ENCODE assay signal across 9 cellular contexts in the genomic region with DNA sequence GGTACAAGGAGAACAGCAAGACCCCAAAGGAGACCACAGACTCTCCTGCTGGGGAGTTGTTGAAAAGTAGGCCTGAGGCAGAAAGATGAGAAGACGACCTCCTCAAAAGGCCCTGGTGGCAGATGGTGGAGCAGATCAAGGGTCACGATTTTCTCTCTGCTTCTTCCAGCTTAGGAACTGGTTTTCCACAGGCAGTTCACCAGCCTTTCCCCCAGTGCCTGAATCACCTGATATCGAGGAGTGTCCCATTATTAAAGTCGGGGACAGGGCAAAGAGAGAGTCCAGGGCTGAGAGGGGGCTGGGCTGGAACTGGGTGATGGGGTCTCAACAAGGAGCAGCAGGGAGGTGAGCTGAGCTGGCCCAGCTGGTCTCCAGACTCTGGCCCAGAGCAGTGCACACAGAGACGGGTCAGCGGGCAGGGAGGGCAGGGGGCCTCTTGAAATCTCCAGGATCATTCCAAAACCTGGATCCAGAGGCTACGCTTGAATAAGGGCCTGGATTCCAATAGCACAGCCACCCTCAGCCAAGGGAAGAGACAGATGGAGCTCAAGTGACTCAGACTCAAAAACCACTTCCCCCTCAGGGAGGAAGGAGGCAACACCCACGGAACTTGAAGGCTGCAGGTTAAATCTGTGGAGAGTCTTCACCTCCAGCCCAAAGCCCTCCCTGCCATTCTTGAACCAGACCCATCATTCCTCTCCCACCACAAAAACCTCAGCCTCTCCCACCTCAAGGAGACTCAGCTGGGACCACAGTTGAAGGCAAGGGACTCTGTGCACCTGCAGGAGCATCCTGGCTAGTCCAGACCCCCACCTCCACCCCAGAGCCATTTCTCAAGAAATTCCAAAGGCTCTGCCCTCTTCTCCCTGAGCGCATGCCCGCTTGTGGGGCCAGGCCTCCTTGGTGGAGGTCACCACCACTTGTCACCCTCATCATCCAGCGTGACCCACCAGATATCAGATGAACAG. TPM values are rescaled to one million over a fixed set of nuclear protein-coding genes. Genes with fewer than 3 reads are reported as not detected.
DNase-seq lines count a peak whose midpoint lies in the region; ATAC-seq and TF ChIP-seq lines count a peak whose summit lies in the region.
"Had no signal": no experiment of that assay in that cellular context is flagged by ENCODE, and none has a peak within 500 bp of the region (broad histone marks: within the 10 kb centered on the region; RNA-seq: fewer than 3 reads in every experiment).

A gene with protein sequence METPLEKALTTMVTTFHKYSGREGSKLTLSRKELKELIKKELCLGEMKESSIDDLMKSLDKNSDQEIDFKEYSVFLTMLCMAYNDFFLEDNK (minus strand): TSS at position 541 of the 968 bp plus-strand sequence. CDS start 743 bp downstream, outside the sequence.

- ATAC-seq in left ventricle myocardium superior (no peak), GM18502 (IDR thresholded peaks at IDR 0.05; ENCODE audit: poor library complexity, unreplicated experiment) (no peak), HG02970 (IDR thresholded peaks at IDR 0.05; ENCODE audit: low FRiP score, unreplicated experiment) (no peak)

- DNase-seq in right atrium auricular region (ENCODE audit: low spot score) (no peak), left ventricle myocardium superior (no peak), fibroblast of mammary gland (ENCODE audit: low read depth) (peak; percentile 76), iPS-NIHi11 (ENCODE audit: low spot score) (no peak)
- peak; percentile 52 for DNase-seq in activated CD4-positive, alpha-beta T cell treated with anti-CD3 and anti-CD28 coated beads, Interleukin-2, amount 50 U/mL, for 1 hour
- peak in 5 of 6 experiments; percentile 14 to 53 (median 37) for DNase-seq in stimulated activated naive CD4-positive, alpha-beta T cell (lab: John Stamatoyannopoulos, UW)

- TF ChIP-seq CTCF in right atrium auricular region (IDR thresholded peaks at IDR 0.05) (no peak), fibroblast of mammary gland (conservative IDR thresholded peaks at IDR 0.05; ENCODE audit: control insufficient read depth, insufficient read depth, low read depth, low read length) (no peak)

- no peaks in the 10 kb centered on the region for H3K27me3 ChIP-seq in right atrium auricular region

- intact Hi-C loops in left ventricle myocardium superior (cut with micrococcal nuclease) = no loop called here

- H3K4me1 ChIP-seq in right atrium auricular region = peaks cover 0 to 46% of the 10 kb centered on the region in 2 donors

- H3K36me3 ChIP-seq in right atrium auricular region = no peaks in the 10 kb centered on the region

- no peak within 1 kb of the TSS for H3K4me3 ChIP-seq in right atrium auricular region
- H3K4me3 ChIP-seq in fibroblast of mammary gland (ENCODE audit: control insufficient read depth, low read depth, low read length) = no peak within 1 kb of the TSS

- no peaks in the 10 kb centered on the region for H3K9me3 ChIP-seq in right atrium auricular region

- H3K27ac ChIP-seq in right atrium auricular region = peak within 1 kb of the TSS; percentile 21 to 54

RNA-seq across cellular contexts. Expression of the gene that starts here (rescaled TPM):
- total RNA-seq in right atrium auricular region (not detected), left ventricle myocardium superior (not detected)
- total RNA-seq: lower leg skin had no signal

Comparison
In these comparisons a context has a peak if more than half of its experiments do, and no peak if none do; other contexts are left out.
1. DNase-seq: peak in activated CD4-positive, alpha-beta T cell treated with anti-CD3 and anti-CD28 coated beads, Interleukin-2, amount 50 U/mL, for 1 hour (single experiment), fibroblast of mammary gland (single experiment) and stimulated activated naive CD4-positive, alpha-beta T cell (5 of 6); none in right atrium auricular region (single experiment), left ventricle myocardium superior (single experiment) and iPS-NIHi11 (single experiment).